21 cellular contexts compared by ENCODE assay signal in genomic region chr22:37203354-37204044, GRCh38. TPM values are rescaled to one million over a fixed set of nuclear protein-coding genes. Genes with fewer than 3 reads are reported as not detected.
DNase-seq lines count a peak whose midpoint lies in the region; ATAC-seq and TF ChIP-seq lines count a peak whose summit lies in the region.
"Had no signal": no experiment of that assay in that cellular context is flagged by ENCODE, and none has a peak within 500 bp of the region (broad histone marks: within the 10 kb centered on the region; RNA-seq: fewer than 3 reads in every experiment).

No MANE protein-coding gene starts in this region.

- TF ChIP-seq CTCF in natural killer cell (IDR thresholded peaks at IDR 0.05) = no peak
- no peak for TF ChIP-seq CTCF in nephron progenitor cell (IDR thresholded peaks at IDR 0.05)

- intact Hi-C loops in natural killer cell (cut with micrococcal nuclease) = no loop called here

- peaks cover 4 to 7% of the 10 kb centered on the region in 2 donors for H3K4me1 Mint-ChIP-seq in natural killer cell treated with Interleukin-12 subunit alpha and Interleukin-12 subunit beta and Interleukin-15 and Interleukin-18, amount 100 ng/mL, for 72 hours (ENCODE audit: low read depth in 2 of 2)
- H3K4me1 Mint-ChIP-seq in natural killer cell (peaks cover 7 to 16% of the 10 kb centered on the region in 2 donors), nephron progenitor cell (peaks cover 24% of the 10 kb centered on the region)
- peaks cover 27% of the 10 kb centered on the region for H3K4me1 Mint-ChIP-seq in activated naive CD8-positive, alpha-beta T cell treated with anti-CD3 and anti-CD28 coated beads, Interleukin-2, amount 10 ng/mL, durations not matched to agents 7 days and 5 days

- H3K27ac Mint-ChIP-seq in natural killer cell treated with Interleukin-12 subunit alpha and Interleukin-12 subunit beta and Interleukin-15 and Interleukin-18, amount 100 ng/mL, for 72 hours = peak overlapping the region in 1 of 2 donors; percentile 37
- H3K27ac Mint-ChIP-seq in natural killer cell (no peak overlapping the region), nephron progenitor cell (peak overlapping the region; percentile 64)
- no peak overlapping the region for H3K27ac Mint-ChIP-seq in activated naive CD8-positive, alpha-beta T cell treated with anti-CD3 and anti-CD28 coated beads, Interleukin-2, amount 10 ng/mL, durations not matched to agents 7 days and 5 days
- H3K27ac Mint-ChIP-seq: activated T-cell treated with anti-CD3 and anti-CD28 coated beads, Interleukin-2, amount 50 U/mL, for 72 hours had no signal

- H3K4me3 Mint-ChIP-seq in natural killer cell treated with Interleukin-12 subunit alpha and Interleukin-12 subunit beta and Interleukin-15 and Interleukin-18, amount 100 ng/mL, for 72 hours = no peak overlapping the region
- H3K4me3 Mint-ChIP-seq in natural killer cell (no peak overlapping the region), nephron progenitor cell (no peak overlapping the region)
- no peak overlapping the region for H3K4me3 Mint-ChIP-seq in activated naive CD8-positive, alpha-beta T cell treated with anti-CD3 and anti-CD28 coated beads, Interleukin-2, amount 10 ng/mL, durations not matched to agents 7 days and 5 days
- H3K4me3 Mint-ChIP-seq: activated CD4-positive, alpha-beta memory T cell treated with anti-CD3 and anti-CD28 coated beads for 36 hours; activated T-cell treated with anti-CD3 and anti-CD28 coated beads, Interleukin-2, amount 50 U/mL, for 72 hours; CD8-positive, alpha-beta memory T cell had no signal

- POLR2A ChIA-PET in activated naive CD8-positive, alpha-beta T cell treated with anti-CD3 and anti-CD28 coated beads, Interleukin-2, amount 10 ng/mL, durations not matched to agents 7 days and 5 days (lab: Charles Lee) = interaction anchor here (2.5 kb wide), 1 partner anchor 15 kb away, joined by 8 read pairs; no protein-coding TSS in a partner anchor

- H3K9me3 Mint-ChIP-seq in natural killer cell treated with Interleukin-12 subunit alpha and Interleukin-12 subunit beta and Interleukin-15 and Interleukin-18, amount 100 ng/mL, for 72 hours = no peaks in the 10 kb centered on the region
- H3K9me3 Mint-ChIP-seq in natural killer cell (no peaks in the 10 kb centered on the region), nephron progenitor cell (no peaks in the 10 kb centered on the region)
- H3K9me3 Mint-ChIP-seq in activated naive CD8-positive, alpha-beta T cell treated with anti-CD3 and anti-CD28 coated beads, Interleukin-2, amount 10 ng/mL, durations not matched to agents 7 days and 5 days = no peaks in the 10 kb centered on the region
- H3K9me3 Mint-ChIP-seq: activated CD4-positive, alpha-beta memory T cell treated with anti-CD3 and anti-CD28 coated beads for 36 hours; activated T-cell treated with anti-CD3 and anti-CD28 coated beads, Interleukin-2, amount 50 U/mL, for 72 hours; CD8-positive, alpha-beta memory T cell; T-cell had no signal

- H3K27me3 Mint-ChIP-seq in natural killer cell treated with Interleukin-12 subunit alpha and Interleukin-12 subunit beta and Interleukin-15 and Interleukin-18, amount 100 ng/mL, for 72 hours = no peaks in the 10 kb centered on the region
- H3K27me3 Mint-ChIP-seq in natural killer cell (ENCODE audit: low read depth in 2 of 2) = no peaks in the 10 kb centered on the region
- H3K27me3 Mint-ChIP-seq in activated naive CD8-positive, alpha-beta T cell treated with anti-CD3 and anti-CD28 coated beads, Interleukin-2, amount 10 ng/mL, durations not matched to agents 7 days and 5 days = no peaks in the 10 kb centered on the region
- H3K27me3 Mint-ChIP-seq in nephron progenitor cell (ENCODE audit: low read depth, poor library complexity) = peaks cover 7% of the 10 kb centered on the region
- H3K27me3 Mint-ChIP-seq: activated CD4-positive, alpha-beta memory T cell treated with anti-CD3 and anti-CD28 coated beads for 36 hours; CD8-positive, alpha-beta memory T cell; T-cell had no signal

- peak; percentile 53 for DNase-seq in natural killer cell treated with Interleukin-12 subunit alpha and Interleukin-12 subunit beta and Interleukin-15 and Interleukin-18, amount 100 ng/mL, for 72 hours (ENCODE audit: low spot score)
- DNase-seq in natural killer cell (no peak), nephron progenitor cell (no peak), RKO (ENCODE audit: low spot score) (no peak), hippocampal formation (lab: John Stamatoyannopoulos, UW) (no peak), NCI-H2081 (lab: John Stamatoyannopoulos, UW) (no peak)
- peak; percentile 28 for DNase-seq in activated naive CD8-positive, alpha-beta T cell treated with anti-CD3 and anti-CD28 coated beads, Interleukin-2, amount 10 ng/mL, durations not matched to agents 7 days and 5 days
- DNase-seq: activated CD4-positive, alpha-beta memory T cell treated with anti-CD3 and anti-CD28 coated beads for 36 hours; activated T-cell treated with anti-CD3 and anti-CD28 coated beads, Interleukin-2, amount 50 U/mL, for 72 hours; DND-41; foreskin fibroblast; KG1; kidney glomerular epithelial cell; MV-4-11; NCI-H2029 treated with DMSO at 0.1 percent for 48 hours; Right ventricle myocardium superior; T-cell had no signal

- ATAC-seq in natural killer cell treated with Interleukin-12 subunit alpha and Interleukin-12 subunit beta and Interleukin-15 and Interleukin-18, amount 100 ng/mL, for 72 hours = no peak
- no peak for ATAC-seq in natural killer cell
- no peak for ATAC-seq in activated naive CD8-positive, alpha-beta T cell treated with anti-CD3 and anti-CD28 coated beads, Interleukin-2, amount 10 ng/mL, durations not matched to agents 7 days and 5 days (ENCODE audit: low read depth)
- ATAC-seq in HG03196 (IDR thresholded peaks at IDR 0.05; ENCODE audit: unreplicated experiment) = no peak
- ATAC-seq: activated T-cell treated with anti-CD3 and anti-CD28 coated beads, Interleukin-2, amount 50 U/mL, for 72 hours; T-cell had no signal

- no peaks in the 10 kb centered on the region for H3K36me3 Mint-ChIP-seq in natural killer cell treated with Interleukin-12 subunit alpha and Interleukin-12 subunit beta and Interleukin-15 and Interleukin-18, amount 100 ng/mL, for 72 hours
- H3K36me3 Mint-ChIP-seq in natural killer cell = no peaks in the 10 kb centered on the region
- peaks cover 7% of the 10 kb centered on the region for H3K36me3 Mint-ChIP-seq in activated naive CD8-positive, alpha-beta T cell treated with anti-CD3 and anti-CD28 coated beads, Interleukin-2, amount 10 ng/mL, durations not matched to agents 7 days and 5 days
- no peaks in the 10 kb centered on the region for H3K36me3 Mint-ChIP-seq in nephron progenitor cell (ENCODE audit: low read depth)
- H3K36me3 Mint-ChIP-seq: activated CD4-positive, alpha-beta memory T cell treated with anti-CD3 and anti-CD28 coated beads for 36 hours; T-cell had no signal

RNA-seq across cellular contexts. Expression of gene SSTR3, which starts 8.8 kb away (rescaled TPM):
- total RNA-seq in natural killer cell treated with Interleukin-12 subunit alpha and Interleukin-12 subunit beta and Interleukin-15 and Interleukin-18, amount 100 ng/mL, for 72 hours = under 1 TPM; 0.11 to 0.29 TPM
- total RNA-seq in natural killer cell = under 1 TPM; 0.20 to 0.64 (median 0.23) TPM
- 10 to 100 TPM; 10.1 to 11.3 TPM for total RNA-seq in activated naive CD8-positive, alpha-beta T cell treated with anti-CD3 and anti-CD28 coated beads, Interleukin-2, amount 10 ng/mL, durations not matched to agents 7 days and 5 days
- total RNA-seq: NCI-H460, pulmonary artery endothelial cell, Right ventricle myocardium superior had no signal

RNA-seq across cellular contexts. Expression of gene C1QTNF6, which starts 15.5 kb away (rescaled TPM):
- 1 to 10 TPM; 1.3 to 3.9 TPM for total RNA-seq in natural killer cell treated with Interleukin-12 subunit alpha and Interleukin-12 subunit beta and Interleukin-15 and Interleukin-18, amount 100 ng/mL, for 72 hours
- 10 to 100 TPM in 1 of 3 donors, 1 to 10 TPM in 2; 6.0 to 10.3 (median 6.7) TPM for total RNA-seq in natural killer cell
- total RNA-seq in activated naive CD8-positive, alpha-beta T cell treated with anti-CD3 and anti-CD28 coated beads, Interleukin-2, amount 10 ng/mL, durations not matched to agents 7 days and 5 days = 10 to 100 TPM; 15.2 to 15.7 TPM

RNA-seq across cellular contexts. Expression of gene RAC2, which starts 40.6 kb away (rescaled TPM):
- 1,000 to 10,000 TPM in 1 of 2 donors, 100 to 1,000 TPM in 1; 666 to 1,078 TPM for total RNA-seq in natural killer cell treated with Interleukin-12 subunit alpha and Interleukin-12 subunit beta and Interleukin-15 and Interleukin-18, amount 100 ng/mL, for 72 hours
- total RNA-seq in natural killer cell = 100 to 1,000 TPM; 647 to 744 (median 741) TPM
- total RNA-seq in activated naive CD8-positive, alpha-beta T cell treated with anti-CD3 and anti-CD28 coated beads, Interleukin-2, amount 10 ng/mL, durations not matched to agents 7 days and 5 days = 1,000 to 10,000 TPM in 1 of 2 experiments, 100 to 1,000 TPM in 1; 963 to 1,011 TPM

RNA-seq across cellular contexts. Expression of gene IL2RB, which starts 53.8 kb away (rescaled TPM):
- 100 to 1,000 TPM; 508 to 635 TPM for total RNA-seq in natural killer cell treated with Interleukin-12 subunit alpha and Interleukin-12 subunit beta and Interleukin-15 and Interleukin-18, amount 100 ng/mL, for 72 hours
- 1,000 to 10,000 TPM in 2 of 3 donors, 100 to 1,000 TPM in 1; 905 to 1,386 (median 1,021) TPM for total RNA-seq in natural killer cell
- 100 to 1,000 TPM; 223 to 232 TPM for total RNA-seq in activated naive CD8-positive, alpha-beta T cell treated with anti-CD3 and anti-CD28 coated beads, Interleukin-2, amount 10 ng/mL, durations not matched to agents 7 days and 5 days
- total RNA-seq: NCI-H460 had no signal

Comparison
In these comparisons a context has a peak if more than half of its experiments do, and no peak if none do; other contexts are left out.
1. DNase-seq: peak in natural killer cell treated with Interleukin-12 subunit alpha and Interleukin-12 subunit beta and Interleukin-15 and Interleukin-18, amount 100 ng/mL, for 72 hours (single experiment) and activated naive CD8-positive, alpha-beta T cell treated with anti-CD3 and anti-CD28 coated beads, Interleukin-2, amount 10 ng/mL, durations not matched to agents 7 days and 5 days (single experiment); none in natural killer cell (single experiment), nephron progenitor cell (single experiment), RKO (single experiment), hippocampal formation (0 of 2) and NCI-H2081 (0 of 2).
2. RNA of gene SSTR3, which starts 8.8 kb away (total RNA-seq): 10.1 to 11.3 TPM in activated naive CD8-positive, alpha-beta T cell treated with anti-CD3 and anti-CD28 coated beads, Interleukin-2, amount 10 ng/mL, durations not matched to agents 7 days and 5 days; 0.11 to 0.29 TPM in natural killer cell treated with Interleukin-12 subunit alpha and Interleukin-12 subunit beta and Interleukin-15 and Interleukin-18, amount 100 ng/mL, for 72 hours and 0.20 to 0.64 TPM in natural killer cell; every median in the first group is over 4 times any median in the second.